ENCODE assay signal across 11 cellular contexts in the genomic region with DNA sequence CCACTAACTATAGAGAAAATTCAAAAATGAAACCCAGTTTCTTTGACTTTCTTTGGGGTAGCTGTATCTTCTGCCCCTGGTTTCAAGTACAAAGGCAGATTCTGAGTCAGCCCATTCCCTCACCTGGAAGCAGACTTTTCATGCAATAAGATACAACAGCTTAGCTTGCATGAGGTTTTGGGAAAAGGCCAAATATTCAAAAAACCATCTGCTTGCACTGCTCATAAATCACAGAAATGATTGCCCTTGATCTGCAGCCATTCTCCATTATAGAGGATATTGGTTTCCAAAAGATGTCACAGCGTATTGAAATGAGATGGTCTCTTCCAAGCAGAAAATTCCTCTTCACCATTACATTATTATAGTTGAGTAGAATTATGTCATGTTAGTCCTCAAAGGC.
"Had no signal": no experiment of that assay in that cellular context is flagged by ENCODE, and none has a peak within 500 bp of the region (broad histone marks: within the 10 kb centered on the region; RNA-seq: fewer than 3 reads in every experiment).

No MANE protein-coding gene starts in this region.

- H3K27me3 ChIP-seq: adrenal gland, suprapubic skin, upper lobe of right lung had no signal

- H3K36me3 ChIP-seq: adrenal gland, left ventricle myocardium inferior, suprapubic skin, upper lobe of right lung had no signal

- H3K27ac ChIP-seq: adrenal gland, left ventricle myocardium inferior, suprapubic skin, upper lobe of right lung had no signal

- H3K4me1 ChIP-seq: adrenal gland, left ventricle myocardium inferior, suprapubic skin, upper lobe of right lung had no signal

- DNase-seq: activated CD4-positive, alpha-beta T cell treated with anti-CD3 and anti-CD28 coated beads, Interleukin-2, amount 50 U/mL, for 1 hour; activated CD4-positive, CD25-positive, alpha-beta regulatory T cell; activated naive CD4-positive, alpha-beta T cell treated with anti-CD3 and anti-CD28 coated beads, Interleukin-2, amount 50 U/mL, for 16 hours; adrenal gland; erythroblast; kidney; left ventricle myocardium inferior; stimulated activated CD4-positive, alpha-beta T cell treated with anti-CD3 and anti-CD28 coated beads, Interleukin-12 subunit alpha, Interleukin-12 subunit beta, amount 100 ng/mL, for 4 hours; stimulated activated naive CD4-positive, alpha-beta T cell treated with Interleukin-2 at 50 U/mL for 16 hours; upper lobe of right lung had no signal

- H3K9me3 ChIP-seq: upper lobe of right lung had no signal

- H3K4me3 ChIP-seq: adrenal gland, left ventricle myocardium inferior, suprapubic skin, upper lobe of right lung had no signal
